ENCODE assay signal across 1 cellular context in the genomic region with DNA sequence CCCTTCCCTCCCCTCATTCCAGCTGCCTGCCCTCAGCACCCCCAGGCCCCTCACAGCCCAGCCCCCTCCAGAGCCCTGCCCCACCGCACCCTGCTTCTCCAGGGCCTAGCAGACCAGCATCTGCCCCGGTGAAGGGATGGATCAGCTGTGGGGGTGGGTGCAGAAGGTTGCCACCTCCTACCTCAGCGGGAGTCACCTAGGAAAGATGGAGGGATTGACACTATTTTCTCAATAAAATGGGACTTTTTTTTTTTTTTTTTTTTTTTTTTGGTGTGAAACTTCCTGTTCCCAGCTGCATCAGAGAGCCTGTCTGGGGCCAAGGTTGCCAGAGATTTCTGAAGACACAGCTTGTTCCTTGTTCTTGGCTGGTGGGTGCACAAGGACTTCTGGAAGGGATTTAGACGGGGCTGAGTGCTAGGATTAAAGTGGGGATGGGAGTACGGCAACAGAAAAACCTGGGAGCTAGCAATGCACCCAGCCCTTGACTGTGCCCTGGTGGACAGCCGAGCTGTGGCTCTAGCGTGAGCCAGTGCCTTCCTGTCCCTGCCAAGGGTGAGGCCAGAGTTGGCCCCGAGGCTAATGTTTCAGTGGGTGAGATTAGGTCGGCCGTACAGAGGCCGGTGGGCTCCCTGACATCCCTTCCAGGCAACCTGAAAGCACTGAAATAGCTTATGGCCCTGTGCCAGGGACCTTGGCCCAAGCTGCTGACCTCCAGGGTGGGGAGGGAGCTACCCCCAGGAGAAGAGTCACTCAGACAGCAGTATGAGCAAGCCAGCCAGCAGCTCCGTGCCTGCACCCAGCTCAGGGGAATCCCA.
TF ChIP-seq lines count a peak whose summit lies in the region.

No MANE protein-coding gene starts in this region.

TF ChIP-seq in SK-N-SH, 30 proteins besides CTCF, POLR2A, EP300 and RAD21 (continued from another document):
- TF ChIP-seq, protein P1, sequence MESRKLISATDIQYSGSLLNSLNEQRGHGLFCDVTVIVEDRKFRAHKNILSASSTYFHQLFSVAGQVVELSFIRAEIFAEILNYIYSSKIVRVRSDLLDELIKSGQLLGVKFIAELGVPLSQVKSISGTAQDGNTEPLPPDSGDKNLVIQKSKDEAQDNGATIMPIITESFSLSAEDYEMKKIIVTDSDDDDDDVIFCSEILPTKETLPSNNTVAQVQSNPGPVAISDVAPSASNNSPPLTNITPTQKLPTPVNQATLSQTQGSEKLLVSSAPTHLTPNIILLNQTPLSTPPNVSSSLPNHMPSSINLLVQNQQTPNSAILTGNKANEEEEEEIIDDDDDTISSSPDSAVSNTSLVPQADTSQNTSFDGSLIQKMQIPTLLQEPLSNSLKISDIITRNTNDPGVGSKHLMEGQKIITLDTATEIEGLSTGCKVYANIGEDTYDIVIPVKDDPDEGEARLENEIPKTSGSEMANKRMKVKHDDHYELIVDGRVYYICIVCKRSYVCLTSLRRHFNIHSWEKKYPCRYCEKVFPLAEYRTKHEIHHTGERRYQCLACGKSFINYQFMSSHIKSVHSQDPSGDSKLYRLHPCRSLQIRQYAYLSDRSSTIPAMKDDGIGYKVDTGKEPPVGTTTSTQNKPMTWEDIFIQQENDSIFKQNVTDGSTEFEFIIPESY (IDR thresholded peaks at IDR 0.05; ENCODE audit: borderline replicate concordance, low read depth): no peak
- peak; percentile 29; the same call in 1 of the 2 replicates for TF ChIP-seq SMC3 (IDR thresholded peaks at IDR 0.05; ENCODE audit: low read depth, low read length)
